ENCODE assay signal across 1 cellular context in the genomic region with DNA sequence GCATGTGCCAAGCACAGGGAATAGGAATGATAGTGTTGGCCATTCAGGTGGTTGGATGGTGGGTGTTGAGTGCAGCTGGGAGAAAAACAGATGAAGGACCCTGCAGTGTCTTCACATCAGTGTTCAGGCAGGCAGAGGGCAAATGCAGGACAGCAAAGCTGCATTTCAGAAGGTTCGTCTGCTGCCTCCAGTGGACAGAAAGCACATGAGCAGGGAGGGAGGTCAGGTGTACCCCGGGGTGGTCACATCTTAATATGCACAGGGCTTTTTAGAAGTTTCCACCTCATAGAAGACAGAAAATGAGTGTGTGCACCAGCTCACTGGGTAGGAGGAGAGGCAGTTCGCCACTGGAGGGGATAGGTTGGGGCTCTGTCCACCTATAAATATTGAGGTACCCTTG.
TF ChIP-seq lines count a peak whose summit lies in the region.

No MANE protein-coding gene starts in this region.

TF ChIP-seq in HepG2, 621 proteins besides CTCF, POLR2A, EP300 and RAD21 (continued from another document):
- TF ChIP-seq, protein P1, sequence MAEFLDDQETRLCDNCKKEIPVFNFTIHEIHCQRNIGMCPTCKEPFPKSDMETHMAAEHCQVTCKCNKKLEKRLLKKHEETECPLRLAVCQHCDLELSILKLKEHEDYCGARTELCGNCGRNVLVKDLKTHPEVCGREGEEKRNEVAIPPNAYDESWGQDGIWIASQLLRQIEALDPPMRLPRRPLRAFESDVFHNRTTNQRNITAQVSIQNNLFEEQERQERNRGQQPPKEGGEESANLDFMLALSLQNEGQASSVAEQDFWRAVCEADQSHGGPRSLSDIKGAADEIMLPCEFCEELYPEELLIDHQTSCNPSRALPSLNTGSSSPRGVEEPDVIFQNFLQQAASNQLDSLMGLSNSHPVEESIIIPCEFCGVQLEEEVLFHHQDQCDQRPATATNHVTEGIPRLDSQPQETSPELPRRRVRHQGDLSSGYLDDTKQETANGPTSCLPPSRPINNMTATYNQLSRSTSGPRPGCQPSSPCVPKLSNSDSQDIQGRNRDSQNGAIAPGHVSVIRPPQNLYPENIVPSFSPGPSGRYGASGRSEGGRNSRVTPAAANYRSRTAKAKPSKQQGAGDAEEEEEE (CRISPR knock-in tag; IDR thresholded peaks at IDR 0.05; ENCODE audit: borderline replicate concordance) = no peak
- TF ChIP-seq ZFP90 (CRISPR knock-in tag; IDR thresholded peaks at IDR 0.05; ENCODE audit: borderline replicate concordance) = no peak
- no peak for TF ChIP-seq PAX8 (CRISPR knock-in tag; IDR thresholded peaks at IDR 0.05; ENCODE audit: borderline replicate concordance)
- TF ChIP-seq, protein P2, sequence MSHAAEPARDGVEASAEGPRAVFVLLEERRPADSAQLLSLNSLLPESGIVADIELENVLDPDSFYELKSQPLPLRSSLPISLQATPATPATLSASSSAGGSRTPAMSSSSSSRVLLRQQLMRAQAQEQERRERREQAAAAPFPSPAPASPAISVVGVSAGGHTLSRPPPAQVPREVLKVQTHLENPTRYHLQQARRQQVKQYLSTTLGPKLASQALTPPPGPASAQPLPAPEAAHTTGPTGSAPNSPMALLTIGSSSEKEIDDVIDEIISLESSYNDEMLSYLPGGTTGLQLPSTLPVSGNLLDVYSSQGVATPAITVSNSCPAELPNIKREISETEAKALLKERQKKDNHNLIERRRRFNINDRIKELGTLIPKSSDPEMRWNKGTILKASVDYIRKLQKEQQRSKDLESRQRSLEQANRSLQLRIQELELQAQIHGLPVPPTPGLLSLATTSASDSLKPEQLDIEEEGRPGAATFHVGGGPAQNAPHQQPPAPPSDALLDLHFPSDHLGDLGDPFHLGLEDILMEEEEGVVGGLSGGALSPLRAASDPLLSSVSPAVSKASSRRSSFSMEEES (CRISPR knock-in tag; IDR thresholded peaks at IDR 0.05) = no peak
- no peak for TF ChIP-seq EHMT2 (IDR thresholded peaks at IDR 0.05; ENCODE audit: borderline replicate concordance, low read depth, low read length)
- TF ChIP-seq, protein P3, sequence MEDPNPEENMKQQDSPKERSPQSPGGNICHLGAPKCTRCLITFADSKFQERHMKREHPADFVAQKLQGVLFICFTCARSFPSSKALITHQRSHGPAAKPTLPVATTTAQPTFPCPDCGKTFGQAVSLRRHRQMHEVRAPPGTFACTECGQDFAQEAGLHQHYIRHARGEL (CRISPR knock-in tag; IDR thresholded peaks at IDR 0.05) = no peak
- TF ChIP-seq, protein P4, sequence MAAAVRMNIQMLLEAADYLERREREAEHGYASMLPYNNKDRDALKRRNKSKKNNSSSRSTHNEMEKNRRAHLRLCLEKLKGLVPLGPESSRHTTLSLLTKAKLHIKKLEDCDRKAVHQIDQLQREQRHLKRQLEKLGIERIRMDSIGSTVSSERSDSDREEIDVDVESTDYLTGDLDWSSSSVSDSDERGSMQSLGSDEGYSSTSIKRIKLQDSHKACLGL (CRISPR knock-in tag; IDR thresholded peaks at IDR 0.05) = no peak
- TF ChIP-seq ZNF746 (CRISPR knock-in tag; IDR thresholded peaks at IDR 0.05) = no peak
TF ChIP-seq in HepG2: peak in this region for 0.
